In genomic region chr10:108599317-108599716, GRCh38 we compare ENCODE assay signal across 7 cellular contexts.
DNase-seq lines count a peak whose midpoint lies in the region; ATAC-seq and TF ChIP-seq lines count a peak whose summit lies in the region.
"Not testable (repeated sequence)": the region's sequence is repeated elsewhere in the genome, so short reads cannot be mapped to it uniquely, and the experiment has no call there.

No MANE protein-coding gene starts in this region.

- not testable (repeated sequence) for H3K27ac ChIP-seq in GM23338 (ENCODE audit: low read depth); MM.1S (ENCODE audit: low read length); neural progenitor cell

- not testable (repeated sequence) for TF ChIP-seq CTCF in GM23338 (conservative IDR thresholded peaks at IDR 0.05; ENCODE audit: low read depth in 2 of 2); MM.1S (IDR thresholded peaks at IDR 0.05; ENCODE audit: low read length); kidney epithelial cell (IDR thresholded peaks at IDR 0.05; ENCODE audit: insufficient read depth, low read length, poor library complexity, severe bottlenecking); neural progenitor cell (IDR thresholded peaks at IDR 0.05)

- H3K4me1 ChIP-seq in GM23338 (ENCODE audit: insufficient read depth) (peaks cover 20% of the 10 kb centered on the region), MM.1S (ENCODE audit: low read length) (peaks cover 14% of the 10 kb centered on the region)
- H3K4me1 ChIP-seq in adipocyte (ENCODE audit: control insufficient read depth, insufficient read depth, low read length); neural progenitor cell: not testable (repeated sequence)

- not testable (repeated sequence) for H3K36me3 Mint-ChIP-seq in GM23338 (ENCODE audit: low read depth); neural progenitor cell

- H3K9me3 ChIP-seq in MM.1S (replicated peaks; ENCODE audit: insufficient read depth, low read length); adipocyte (ENCODE audit: control insufficient read depth, low read length); neural progenitor cell (ENCODE audit: low read depth): not testable (repeated sequence)

- H3K79me2 ChIP-seq in GM23338 (replicated peaks; ENCODE audit: insufficient read depth); MM.1S (ENCODE audit: low read length); neural progenitor cell (ENCODE audit: low read depth): not testable (repeated sequence)

- not testable (repeated sequence) for H3K9me3 Mint-ChIP-seq in GM23338, neural progenitor cell

- H3K9me2 ChIP-seq in GM23338 (ENCODE audit: insufficient read depth); MM.1S (replicated peaks; ENCODE audit: insufficient read depth, low read length): not testable (repeated sequence)

- not testable (repeated sequence) for H3K4me3 ChIP-seq in GM23338, neural progenitor cell
- H3K4me3 ChIP-seq in MM.1S (ENCODE audit: low read length) = peak overlapping the region; percentile 63
- peak overlapping the region; percentile 46 for H3K4me3 ChIP-seq in adipocyte (ENCODE audit: low read length)
- peak overlapping the region; percentile 14 for H3K4me3 ChIP-seq in kidney epithelial cell (ENCODE audit: low read depth, low read length)

- peaks cover 73% of the 10 kb centered on the region for H3K27me3 Mint-ChIP-seq in GM23338 (ENCODE audit: insufficient read depth, low read depth, poor library complexity)
- H3K27me3 Mint-ChIP-seq in neural progenitor cell (ENCODE audit: insufficient read depth, low read depth) = not testable (repeated sequence)

- not testable (repeated sequence) for H3K27ac Mint-ChIP-seq in GM23338
- H3K27ac Mint-ChIP-seq in neural progenitor cell = peak overlapping the region; percentile 14

- H3K4me2 ChIP-seq in GM23338 (peak overlapping the region; percentile 61; the same call in 1 of the 2 replicates), MM.1S (ENCODE audit: low read depth, low read length) (peak overlapping the region; percentile 46)
- H3K4me2 ChIP-seq in neural progenitor cell = not testable (repeated sequence)

- not testable (repeated sequence) for H2AFZ ChIP-seq in GM23338; neural progenitor cell (replicated peaks)
- peak overlapping the region; percentile 75 for H2AFZ ChIP-seq in MM.1S (ENCODE audit: low read length)

- H3K4me1 Mint-ChIP-seq in GM23338 = peaks cover 23% of the 10 kb centered on the region
- peaks cover 32% of the 10 kb centered on the region for H3K4me1 Mint-ChIP-seq in neural progenitor cell

- H3K4me3 Mint-ChIP-seq in GM23338, neural progenitor cell: not testable (repeated sequence)

- not testable (repeated sequence) for H4K20me1 ChIP-seq in GM23338 (replicated peaks; ENCODE audit: insufficient read depth); MM.1S (ENCODE audit: insufficient read depth, low read length); neural progenitor cell (ENCODE audit: low read depth)

- peaks cover 86% of the 10 kb centered on the region for H3K27me3 ChIP-seq in GM23338 (ENCODE audit: insufficient read depth)
- not testable (repeated sequence) for H3K27me3 ChIP-seq in MM.1S (replicated peaks; ENCODE audit: insufficient read depth, low read length); adipocyte (replicated peaks; ENCODE audit: control insufficient read depth, insufficient read depth, low read length); kidney epithelial cell (ENCODE audit: control insufficient read depth, insufficient read depth, low read length); neural progenitor cell

- DNase-seq in ELR (ENCODE audit: low read depth) (peak; percentile 57), MM.1S (peak; percentile 54)
- DNase-seq in GM23338 (ENCODE audit: low spot score); adipocyte (ENCODE audit: low read depth); kidney epithelial cell (ENCODE audit: low read depth); neural progenitor cell (ENCODE audit: low spot score): not testable (repeated sequence)

- H3K9ac ChIP-seq in MM.1S (ENCODE audit: low read length) = peak overlapping the region; percentile 43; the same call in 1 of the 2 replicates
- not testable (repeated sequence) for H3K9ac ChIP-seq in adipocyte (ENCODE audit: low read length); neural progenitor cell

- H3F3A ChIP-seq in GM23338 (replicated peaks; ENCODE audit: low read depth); MM.1S (ENCODE audit: insufficient read depth, low read length); neural progenitor cell (ENCODE audit: low read depth): not testable (repeated sequence)

- peak; percentile 42 for ATAC-seq in GM19025 (IDR thresholded peaks at IDR 0.05; ENCODE audit: low read depth, unreplicated experiment)
- ATAC-seq in GM23338 = not testable (repeated sequence)

- not testable (repeated sequence) for H3K36me3 ChIP-seq in GM23338 (ENCODE audit: insufficient read depth); MM.1S (replicated peaks; ENCODE audit: insufficient read depth, low read length); adipocyte (ENCODE audit: control insufficient read depth, insufficient read depth, low read length, severe bottlenecking); kidney epithelial cell (ENCODE audit: control insufficient read depth, insufficient read depth, low read length); neural progenitor cell
